ENCODE assay signal across 28 cellular contexts in genomic region chr3:66233033-66233432, GRCh38.
"Had no signal": no experiment of that assay in that cellular context is flagged by ENCODE, and none has a peak within 500 bp of the region (broad histone marks: within the 10 kb centered on the region; RNA-seq: fewer than 3 reads in every experiment).

No MANE protein-coding gene starts in this region.

- H3K4me1 ChIP-seq: neural progenitor cell, tibial nerve, uterus had no signal

- H3K36me3 ChIP-seq: left lung, lower lobe of right lung, neutrophil, uterus had no signal

- ATAC-seq: left cardiac atrium; left lung; lower lobe of right lung; natural killer cell; right cardiac atrium; sciatic nerve; stimulated activated memory B cell treated with anti-CD40 and anti-IgM and Interleukin-4, amounts not matched to agents 10 μg/mL and 1 μg/mL and 100 μg/mL, for 72 hours; stimulated activated naive CD8-positive, alpha-beta T cell treated with anti-CD3 and anti-CD28 coated beads, Interleukin-15, amount 100 ng/mL, for 72 hours had no signal

- DNase-seq: hippocampal formation; kidney glomerular epithelial cell; left cardiac atrium; left lung; lower lobe of right lung; mammary epithelial cell; mesenchymal stem cell; naive B cell; natural killer cell; nephron progenitor cell; occipital lobe; retina; right cardiac atrium; spleen; stimulated activated CD4-positive, alpha-beta T cell treated with anti-CD3 and anti-CD28 coated beads, Interleukin-4, amount 100 ng/mL, for 4 hours; stimulated activated CD8-positive, alpha-beta memory T cell treated with anti-CD3 and anti-CD28 coated beads, Interleukin-4, amount 100 ng/mL, for 48 hours; stimulated activated naive CD4-positive, alpha-beta T cell treated with Interleukin-2 at 50 U/mL for 16 hours; stimulated activated naive CD8-positive, alpha-beta T cell treated with anti-CD3 and anti-CD28 coated beads, Interleukin-15, amount 100 ng/mL, for 72 hours; substantia nigra; uterus had no signal

- H3K4me3 ChIP-seq: left lung, lower lobe of right lung, neural progenitor cell, skin epidermis, spleen, tibial nerve, uterus had no signal

- H3K36me3 Mint-ChIP-seq: natural killer cell had no signal

- H3K4me1 Mint-ChIP-seq: neural progenitor cell had no signal

- H3K27ac ChIP-seq: left lung, lower lobe of right lung, neural progenitor cell, neutrophil, skin epidermis, spleen, tibial nerve, uterus had no signal

- H3K4me3 Mint-ChIP-seq: naive B cell; natural killer cell; nephron progenitor cell; neural progenitor cell; stimulated activated memory B cell treated with anti-CD40 and anti-IgM and Interleukin-4, amounts not matched to agents 10 μg/mL and 1 μg/mL and 100 μg/mL, for 72 hours; stimulated activated naive CD8-positive, alpha-beta T cell treated with anti-CD3 and anti-CD28 coated beads, Interleukin-15, amount 100 ng/mL, for 72 hours; type B pancreatic cell had no signal

- H3K27ac Mint-ChIP-seq: natural killer cell, nephron progenitor cell, neural progenitor cell, progenitor cell of endocrine pancreas, type B pancreatic cell had no signal

- H3K9me3 ChIP-seq: left lung, lower lobe of right lung, neutrophil, tibial nerve, uterus had no signal

- H3K27me3 Mint-ChIP-seq: naive B cell; progenitor cell of endocrine pancreas; stimulated activated memory B cell treated with anti-CD40 and anti-IgM and Interleukin-4, amounts not matched to agents 10 μg/mL and 1 μg/mL and 100 μg/mL, for 72 hours; stimulated activated naive CD8-positive, alpha-beta T cell treated with anti-CD3 and anti-CD28 coated beads, Interleukin-15, amount 100 ng/mL, for 72 hours; type B pancreatic cell had no signal

- H3K27me3 ChIP-seq: left lung, neural progenitor cell, neutrophil, spleen, tibial nerve, uterus had no signal

- H3K9me3 Mint-ChIP-seq: naive B cell; natural killer cell; nephron progenitor cell; stimulated activated memory B cell treated with anti-CD40 and anti-IgM and Interleukin-4, amounts not matched to agents 10 μg/mL and 1 μg/mL and 100 μg/mL, for 72 hours; type B pancreatic cell had no signal
